ENCODE assay signal across 23 cellular contexts in the genomic region with DNA sequence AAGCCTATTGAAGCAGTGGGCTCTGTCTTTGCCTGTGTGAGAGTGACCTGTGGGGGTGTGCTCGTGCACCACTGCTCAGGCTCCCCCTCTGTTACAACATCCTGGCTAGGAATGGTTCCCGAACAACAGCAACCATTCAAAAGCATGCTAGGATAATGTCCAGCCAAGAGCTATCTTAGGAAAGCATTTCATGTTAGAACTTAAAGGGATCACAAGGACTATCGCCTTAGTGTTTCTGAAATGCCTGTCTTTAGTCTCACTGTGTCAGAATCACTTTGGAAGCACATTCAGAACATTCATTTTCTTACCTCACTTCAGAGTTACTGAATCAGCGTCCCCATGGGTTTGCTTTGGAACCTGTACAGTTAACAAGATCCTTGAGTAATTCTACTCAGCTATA.
DNase-seq lines count a peak whose midpoint lies in the region; ATAC-seq and TF ChIP-seq lines count a peak whose summit lies in the region.
"Had no signal": no experiment of that assay in that cellular context is flagged by ENCODE, and none has a peak within 500 bp of the region (broad histone marks: within the 10 kb centered on the region; RNA-seq: fewer than 3 reads in every experiment).

No MANE protein-coding gene starts in this region.

- H3K4me2 ChIP-seq in neural progenitor cell: no peak overlapping the region

- H3K27ac Mint-ChIP-seq in neural progenitor cell: peak overlapping the region; percentile 87
- H3K27ac Mint-ChIP-seq: activated naive CD8-positive, alpha-beta T cell treated with anti-CD3 and anti-CD28 coated beads, Interleukin-2, amount 10 ng/mL, durations not matched to agents 7 days and 5 days; activated T-helper 1 cell treated with anti-CD3 and anti-CD28 coated beads, Interleukin-12 subunit alpha, Interleukin-12 subunit beta, Interleukin-2, Interleukin-4 antibody, amounts not matched to agents 30 ng/mL and 10 ng/mL and 1 ng/mL, durations not matched to agents 14 hours and 24 hours and 36 hours had no signal

- H3K4me3 Mint-ChIP-seq in neural progenitor cell: no peak overlapping the region
- H3K4me3 Mint-ChIP-seq: activated naive CD8-positive, alpha-beta T cell treated with anti-CD3 and anti-CD28 coated beads, Interleukin-2, amount 10 ng/mL, durations not matched to agents 7 days and 5 days; activated T-helper 1 cell treated with anti-CD3 and anti-CD28 coated beads, Interleukin-12 subunit alpha, Interleukin-12 subunit beta, Interleukin-2, Interleukin-4 antibody, amounts not matched to agents 30 ng/mL and 10 ng/mL and 1 ng/mL, durations not matched to agents 14 hours and 24 hours and 36 hours had no signal

- no peaks in the 10 kb centered on the region for H3K9me3 Mint-ChIP-seq in neural progenitor cell
- H3K9me3 Mint-ChIP-seq: activated naive CD8-positive, alpha-beta T cell treated with anti-CD3 and anti-CD28 coated beads, Interleukin-2, amount 10 ng/mL, durations not matched to agents 7 days and 5 days; activated T-helper 1 cell treated with anti-CD3 and anti-CD28 coated beads, Interleukin-12 subunit alpha, Interleukin-12 subunit beta, Interleukin-2, Interleukin-4 antibody, amounts not matched to agents 30 ng/mL and 10 ng/mL and 1 ng/mL, durations not matched to agents 14 hours and 24 hours and 36 hours had no signal

- intact Hi-C loops in Right ventricle myocardium inferior (cut with DNase I): no loop called here
- intact Hi-C loops in cardiac septum (cut with DNase I): no loop called here
- intact Hi-C loops in aorta (cut with DNase I): no loop called here

- H3K79me2 ChIP-seq in neural progenitor cell (ENCODE audit: low read depth): no peaks in the 10 kb centered on the region

- no peak for DNase-seq in Right ventricle myocardium inferior (ENCODE audit: missing footprints)
- DNase-seq in cardiac septum (ENCODE audit: low spot score): no peak
- DNase-seq in fibroblast of the conjunctiva (ENCODE audit: low read depth): peak; percentile 26
- DNase-seq in neural progenitor cell (ENCODE audit: low spot score): no peak
- DNase-seq in aorta: no peak
- DNase-seq in inferior parietal cortex (ENCODE audit: extremely low spot score): no peak
- no peak for DNase-seq in cerebellar nuclear complex (lab: John Stamatoyannopoulos, UW)
- DNase-seq: activated CD4-positive, alpha-beta T cell treated with anti-CD3 and anti-CD28 coated beads for 1 hour; activated naive CD8-positive, alpha-beta T cell treated with anti-CD3 and anti-CD28 coated beads, Interleukin-2, amount 10 ng/mL, durations not matched to agents 7 days and 5 days; DMS 273 treated with DMSO at 0.1 percent for 48 hours; effector CD8-positive, alpha-beta T cell; GDM1; NCI-H1436; NCI-H774; pancreas; spleen; thyroid gland had no signal

- H3K27me3 Mint-ChIP-seq in neural progenitor cell (ENCODE audit: insufficient read depth, low read depth): no peaks in the 10 kb centered on the region
- H3K27me3 Mint-ChIP-seq: activated naive CD8-positive, alpha-beta T cell treated with anti-CD3 and anti-CD28 coated beads, Interleukin-2, amount 10 ng/mL, durations not matched to agents 7 days and 5 days had no signal

- no peaks in the 10 kb centered on the region for H4K20me1 ChIP-seq in neural progenitor cell (ENCODE audit: low read depth)

- H3K9me3 ChIP-seq in neural progenitor cell (ENCODE audit: low read depth) (no peaks in the 10 kb centered on the region), aorta (ENCODE audit: control insufficient read depth, low read length) (no peaks in the 10 kb centered on the region)
- H3K9me3 ChIP-seq: pancreas, spleen, thyroid gland had no signal

- no peak for TF ChIP-seq CTCF in neural progenitor cell (IDR thresholded peaks at IDR 0.05)

- WGBS in aorta, 2 donors: 8 to 10% methylated on average over 4 of the region's 4 CpGs

- peaks cover 12% of the 10 kb centered on the region for H3K4me1 Mint-ChIP-seq in neural progenitor cell
- H3K4me1 Mint-ChIP-seq: activated naive CD8-positive, alpha-beta T cell treated with anti-CD3 and anti-CD28 coated beads, Interleukin-2, amount 10 ng/mL, durations not matched to agents 7 days and 5 days had no signal

- H3K9ac ChIP-seq in neural progenitor cell: no peak overlapping the region

- H3K4me1 ChIP-seq in neural progenitor cell (no peaks in the 10 kb centered on the region), aorta (ENCODE audit: control insufficient read depth in 1 of 2, insufficient read depth in 2 of 2, low read length in 2 of 2) (peaks cover 0 to 3% of the 10 kb centered on the region in 2 donors)
- H3K4me1 ChIP-seq: esophagus muscularis mucosa, pancreas, spleen, thyroid gland had no signal

- H3K27ac ChIP-seq in neural progenitor cell (no peak overlapping the region), aorta (ENCODE audit: low read depth in 1 of 2, low read length in 2 of 2) (no peak overlapping the region)
- H3K27ac ChIP-seq: C4-2B, cardiac muscle cell, esophagus muscularis mucosa, pancreas, SK-N-MC, spleen, thyroid gland had no signal

- H3K4me3 ChIP-seq in neural progenitor cell (no peak overlapping the region), aorta (ENCODE audit: low read length in 2 of 2) (no peak overlapping the region)
- H3K4me3 ChIP-seq: cardiac muscle cell, esophagus muscularis mucosa, pancreas, SK-N-MC, spleen, thyroid gland had no signal

- H3F3A ChIP-seq in neural progenitor cell (ENCODE audit: low read depth): no peaks in the 10 kb centered on the region

- H3K36me3 ChIP-seq in neural progenitor cell (no peaks in the 10 kb centered on the region), aorta (ENCODE audit: control insufficient read depth in 1 of 2, insufficient read depth in 2 of 2, low read length in 1 of 2) (no peaks in the 10 kb centered on the region)
- H3K36me3 ChIP-seq: cardiac muscle cell, esophagus muscularis mucosa, pancreas, spleen, thyroid gland had no signal

- H2AFZ ChIP-seq in neural progenitor cell (replicated peaks): peak overlapping the region; percentile 89

- ATAC-seq in Right ventricle myocardium inferior (peak; percentile 68), aorta (ENCODE audit: low FRiP score) (peak; percentile 71), GM21529 (IDR thresholded peaks at IDR 0.05; ENCODE audit: unreplicated experiment) (no peak)

- no peaks in the 10 kb centered on the region for H3K36me3 Mint-ChIP-seq in neural progenitor cell
- H3K36me3 Mint-ChIP-seq: activated naive CD8-positive, alpha-beta T cell treated with anti-CD3 and anti-CD28 coated beads, Interleukin-2, amount 10 ng/mL, durations not matched to agents 7 days and 5 days had no signal

- no peaks in the 10 kb centered on the region for H3K27me3 ChIP-seq in neural progenitor cell
- no peaks in the 10 kb centered on the region for H3K27me3 ChIP-seq in aorta (ENCODE audit: control insufficient read depth in 1 of 2, insufficient read depth in 2 of 2, low read length in 1 of 2)
- H3K27me3 ChIP-seq: cardiac muscle cell, esophagus muscularis mucosa, pancreas, spleen, thyroid gland had no signal
